In the genomic region with DNA sequence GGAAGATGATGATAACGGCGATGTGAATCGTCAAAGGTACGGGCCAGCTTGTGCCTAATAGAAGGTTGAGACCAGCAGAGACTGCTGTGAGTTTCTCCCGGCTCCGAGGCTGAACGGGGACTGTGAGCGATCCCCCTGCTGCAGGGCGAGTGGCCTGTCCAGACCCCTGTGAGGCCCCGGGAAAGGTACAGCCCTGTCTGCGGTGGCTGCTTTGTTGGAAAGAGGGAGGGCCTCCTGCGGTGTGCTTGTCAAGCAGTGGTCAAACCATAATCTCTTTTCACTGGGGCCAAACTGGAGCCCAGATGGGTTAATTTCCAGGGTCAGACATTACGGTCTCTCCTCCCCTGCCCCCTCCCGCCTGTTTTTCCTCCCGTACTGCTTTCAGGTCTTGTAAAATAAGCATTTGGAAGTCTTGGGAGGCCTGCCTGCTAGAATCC, we compare ENCODE assay signal across 2 cellular contexts.
TF ChIP-seq lines count a peak whose summit lies in the region.

No MANE protein-coding gene starts in this region.

TF ChIP-seq in HCT116, 20 proteins besides CTCF, POLR2A, EP300 and RAD21:
- TF ChIP-seq SIN3A (IDR thresholded peaks at IDR 0.05; ENCODE audit: low read depth): no peak
- TF ChIP-seq EGR1 (IDR thresholded peaks at IDR 0.05; ENCODE audit: low read depth): no peak
TF ChIP-seq in HCT116: peak in this region for 0.

TF ChIP-seq in K562, 482 proteins besides CTCF, POLR2A, EP300 and RAD21:
- TF ChIP-seq ZNF133 (CRISPR knock-in tag; IDR thresholded peaks at IDR 0.05): no peak
- TF ChIP-seq, protein P1, sequence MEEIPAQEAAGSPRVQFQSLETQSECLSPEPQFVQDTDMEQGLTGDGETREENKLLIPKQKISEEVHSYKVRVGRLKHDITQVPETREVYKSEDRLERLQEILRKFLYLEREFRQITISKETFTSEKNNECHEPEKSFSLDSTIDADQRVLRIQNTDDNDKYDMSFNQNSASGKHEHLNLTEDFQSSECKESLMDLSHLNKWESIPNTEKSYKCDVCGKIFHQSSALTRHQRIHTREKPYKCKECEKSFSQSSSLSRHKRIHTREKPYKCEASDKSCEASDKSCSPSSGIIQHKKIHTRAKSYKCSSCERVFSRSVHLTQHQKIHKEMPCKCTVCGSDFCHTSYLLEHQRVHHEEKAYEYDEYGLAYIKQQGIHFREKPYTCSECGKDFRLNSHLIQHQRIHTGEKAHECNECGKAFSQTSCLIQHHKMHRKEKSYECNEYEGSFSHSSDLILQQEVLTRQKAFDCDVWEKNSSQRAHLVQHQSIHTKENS (CRISPR knock-in tag; IDR thresholded peaks at IDR 0.05): no peak
- no peak for TF ChIP-seq MED1 (CRISPR knock-in tag; IDR thresholded peaks at IDR 0.05; ENCODE audit: borderline replicate concordance)
- TF ChIP-seq, protein P2, sequence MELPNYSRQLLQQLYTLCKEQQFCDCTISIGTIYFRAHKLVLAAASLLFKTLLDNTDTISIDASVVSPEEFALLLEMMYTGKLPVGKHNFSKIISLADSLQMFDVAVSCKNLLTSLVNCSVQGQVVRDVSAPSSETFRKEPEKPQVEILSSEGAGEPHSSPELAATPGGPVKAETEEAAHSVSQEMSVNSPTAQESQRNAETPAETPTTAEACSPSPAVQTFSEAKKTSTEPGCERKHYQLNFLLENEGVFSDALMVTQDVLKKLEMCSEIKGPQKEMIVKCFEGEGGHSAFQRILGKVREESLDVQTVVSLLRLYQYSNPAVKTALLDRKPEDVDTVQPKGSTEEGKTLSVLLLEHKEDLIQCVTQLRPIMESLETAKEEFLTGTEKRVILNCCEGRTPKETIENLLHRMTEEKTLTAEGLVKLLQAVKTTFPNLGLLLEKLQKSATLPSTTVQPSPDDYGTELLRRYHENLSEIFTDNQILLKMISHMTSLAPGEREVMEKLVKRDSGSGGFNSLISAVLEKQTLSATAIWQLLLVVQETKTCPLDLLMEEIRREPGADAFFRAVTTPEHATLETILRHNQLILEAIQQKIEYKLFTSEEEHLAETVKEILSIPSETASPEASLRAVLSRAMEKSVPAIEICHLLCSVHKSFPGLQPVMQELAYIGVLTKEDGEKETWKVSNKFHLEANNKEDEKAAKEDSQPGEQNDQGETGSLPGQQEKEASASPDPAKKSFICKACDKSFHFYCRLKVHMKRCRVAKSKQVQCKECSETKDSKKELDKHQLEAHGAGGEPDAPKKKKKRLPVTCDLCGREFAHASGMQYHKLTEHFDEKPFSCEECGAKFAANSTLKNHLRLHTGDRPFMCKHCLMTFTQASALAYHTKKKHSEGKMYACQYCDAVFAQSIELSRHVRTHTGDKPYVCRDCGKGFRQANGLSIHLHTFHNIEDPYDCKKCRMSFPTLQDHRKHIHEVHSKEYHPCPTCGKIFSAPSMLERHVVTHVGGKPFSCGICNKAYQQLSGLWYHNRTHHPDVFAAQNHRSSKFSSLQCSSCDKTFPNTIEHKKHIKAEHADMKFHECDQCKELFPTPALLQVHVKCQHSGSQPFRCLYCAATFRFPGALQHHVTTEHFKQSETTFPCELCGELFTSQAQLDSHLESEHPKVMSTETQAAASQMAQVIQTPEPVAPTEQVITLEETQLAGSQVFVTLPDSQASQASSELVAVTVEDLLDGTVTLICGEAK (IDR thresholded peaks at IDR 0.05): no peak
- TF ChIP-seq, protein P2 (CRISPR knock-in tag; IDR thresholded peaks at IDR 0.05): no peak
- TF ChIP-seq, protein P3, sequence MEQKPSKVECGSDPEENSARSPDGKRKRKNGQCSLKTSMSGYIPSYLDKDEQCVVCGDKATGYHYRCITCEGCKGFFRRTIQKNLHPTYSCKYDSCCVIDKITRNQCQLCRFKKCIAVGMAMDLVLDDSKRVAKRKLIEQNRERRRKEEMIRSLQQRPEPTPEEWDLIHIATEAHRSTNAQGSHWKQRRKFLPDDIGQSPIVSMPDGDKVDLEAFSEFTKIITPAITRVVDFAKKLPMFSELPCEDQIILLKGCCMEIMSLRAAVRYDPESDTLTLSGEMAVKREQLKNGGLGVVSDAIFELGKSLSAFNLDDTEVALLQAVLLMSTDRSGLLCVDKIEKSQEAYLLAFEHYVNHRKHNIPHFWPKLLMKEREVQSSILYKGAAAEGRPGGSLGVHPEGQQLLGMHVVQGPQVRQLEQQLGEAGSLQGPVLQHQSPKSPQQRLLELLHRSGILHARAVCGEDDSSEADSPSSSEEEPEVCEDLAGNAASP (IDR thresholded peaks at IDR 0.05): no peak
- no peak for TF ChIP-seq MCM3 (IDR thresholded peaks at IDR 0.05)
- TF ChIP-seq ZNF76 (CRISPR knock-in tag; IDR thresholded peaks at IDR 0.05; ENCODE audit: borderline replicate concordance): no peak
- TF ChIP-seq, protein P4, sequence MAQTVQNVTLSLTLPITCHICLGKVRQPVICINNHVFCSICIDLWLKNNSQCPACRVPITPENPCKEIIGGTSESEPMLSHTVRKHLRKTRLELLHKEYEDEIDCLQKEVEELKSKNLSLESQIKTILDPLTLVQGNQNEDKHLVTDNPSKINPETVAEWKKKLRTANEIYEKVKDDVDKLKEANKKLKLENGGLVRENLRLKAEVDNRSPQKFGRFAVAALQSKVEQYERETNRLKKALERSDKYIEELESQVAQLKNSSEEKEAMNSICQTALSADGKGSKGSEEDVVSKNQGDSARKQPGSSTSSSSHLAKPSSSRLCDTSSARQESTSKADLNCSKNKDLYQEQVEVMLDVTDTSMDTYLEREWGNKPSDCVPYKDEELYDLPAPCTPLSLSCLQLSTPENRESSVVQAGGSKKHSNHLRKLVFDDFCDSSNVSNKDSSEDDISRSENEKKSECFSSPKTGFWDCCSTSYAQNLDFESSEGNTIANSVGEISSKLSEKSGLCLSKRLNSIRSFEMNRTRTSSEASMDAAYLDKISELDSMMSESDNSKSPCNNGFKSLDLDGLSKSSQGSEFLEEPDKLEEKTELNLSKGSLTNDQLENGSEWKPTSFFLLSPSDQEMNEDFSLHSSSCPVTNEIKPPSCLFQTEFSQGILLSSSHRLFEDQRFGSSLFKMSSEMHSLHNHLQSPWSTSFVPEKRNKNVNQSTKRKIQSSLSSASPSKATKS (CRISPR knock-in tag; IDR thresholded peaks at IDR 0.05): no peak
- TF ChIP-seq NFE2 (IDR thresholded peaks at IDR 0.05; ENCODE audit: low read depth): no peak
- no peak for TF ChIP-seq SREBF2 (CRISPR knock-in tag; IDR thresholded peaks at IDR 0.05)
- TF ChIP-seq, protein P5, sequence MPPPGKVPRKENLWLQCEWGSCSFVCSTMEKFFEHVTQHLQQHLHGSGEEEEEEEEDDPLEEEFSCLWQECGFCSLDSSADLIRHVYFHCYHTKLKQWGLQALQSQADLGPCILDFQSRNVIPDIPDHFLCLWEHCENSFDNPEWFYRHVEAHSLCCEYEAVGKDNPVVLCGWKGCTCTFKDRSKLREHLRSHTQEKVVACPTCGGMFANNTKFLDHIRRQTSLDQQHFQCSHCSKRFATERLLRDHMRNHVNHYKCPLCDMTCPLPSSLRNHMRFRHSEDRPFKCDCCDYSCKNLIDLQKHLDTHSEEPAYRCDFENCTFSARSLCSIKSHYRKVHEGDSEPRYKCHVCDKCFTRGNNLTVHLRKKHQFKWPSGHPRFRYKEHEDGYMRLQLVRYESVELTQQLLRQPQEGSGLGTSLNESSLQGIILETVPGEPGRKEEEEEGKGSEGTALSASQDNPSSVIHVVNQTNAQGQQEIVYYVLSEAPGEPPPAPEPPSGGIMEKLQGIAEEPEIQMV (tag; conservative IDR thresholded peaks at IDR 0.05; ENCODE audit: low read depth): no peak
- no peak for TF ChIP-seq RFX5 (IDR thresholded peaks at IDR 0.05; ENCODE audit: low read depth, low read length)
- TF ChIP-seq COPS2 (conservative IDR thresholded peaks at IDR 0.05): no peak
- no peak for TF ChIP-seq ZNF311 (CRISPR knock-in tag; IDR thresholded peaks at IDR 0.05)
- TF ChIP-seq, protein P6, sequence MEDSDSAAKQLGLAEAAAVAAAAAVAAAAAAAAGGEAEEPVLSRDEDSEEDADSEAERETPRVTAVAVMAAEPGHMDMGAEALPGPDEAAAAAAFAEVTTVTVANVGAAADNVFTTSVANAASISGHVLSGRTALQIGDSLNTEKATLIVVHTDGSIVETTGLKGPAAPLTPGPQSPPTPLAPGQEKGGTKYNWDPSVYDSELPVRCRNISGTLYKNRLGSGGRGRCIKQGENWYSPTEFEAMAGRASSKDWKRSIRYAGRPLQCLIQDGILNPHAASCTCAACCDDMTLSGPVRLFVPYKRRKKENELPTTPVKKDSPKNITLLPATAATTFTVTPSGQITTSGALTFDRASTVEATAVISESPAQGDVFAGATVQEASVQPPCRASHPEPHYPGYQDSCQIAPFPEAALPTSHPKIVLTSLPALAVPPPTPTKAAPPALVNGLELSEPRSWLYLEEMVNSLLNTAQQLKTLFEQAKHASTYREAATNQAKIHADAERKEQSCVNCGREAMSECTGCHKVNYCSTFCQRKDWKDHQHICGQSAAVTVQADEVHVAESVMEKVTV (CRISPR knock-in tag; IDR thresholded peaks at IDR 0.05): no peak
- TF ChIP-seq ZNF444 (CRISPR knock-in tag; IDR thresholded peaks at IDR 0.05): no peak
- TF ChIP-seq, protein P7, sequence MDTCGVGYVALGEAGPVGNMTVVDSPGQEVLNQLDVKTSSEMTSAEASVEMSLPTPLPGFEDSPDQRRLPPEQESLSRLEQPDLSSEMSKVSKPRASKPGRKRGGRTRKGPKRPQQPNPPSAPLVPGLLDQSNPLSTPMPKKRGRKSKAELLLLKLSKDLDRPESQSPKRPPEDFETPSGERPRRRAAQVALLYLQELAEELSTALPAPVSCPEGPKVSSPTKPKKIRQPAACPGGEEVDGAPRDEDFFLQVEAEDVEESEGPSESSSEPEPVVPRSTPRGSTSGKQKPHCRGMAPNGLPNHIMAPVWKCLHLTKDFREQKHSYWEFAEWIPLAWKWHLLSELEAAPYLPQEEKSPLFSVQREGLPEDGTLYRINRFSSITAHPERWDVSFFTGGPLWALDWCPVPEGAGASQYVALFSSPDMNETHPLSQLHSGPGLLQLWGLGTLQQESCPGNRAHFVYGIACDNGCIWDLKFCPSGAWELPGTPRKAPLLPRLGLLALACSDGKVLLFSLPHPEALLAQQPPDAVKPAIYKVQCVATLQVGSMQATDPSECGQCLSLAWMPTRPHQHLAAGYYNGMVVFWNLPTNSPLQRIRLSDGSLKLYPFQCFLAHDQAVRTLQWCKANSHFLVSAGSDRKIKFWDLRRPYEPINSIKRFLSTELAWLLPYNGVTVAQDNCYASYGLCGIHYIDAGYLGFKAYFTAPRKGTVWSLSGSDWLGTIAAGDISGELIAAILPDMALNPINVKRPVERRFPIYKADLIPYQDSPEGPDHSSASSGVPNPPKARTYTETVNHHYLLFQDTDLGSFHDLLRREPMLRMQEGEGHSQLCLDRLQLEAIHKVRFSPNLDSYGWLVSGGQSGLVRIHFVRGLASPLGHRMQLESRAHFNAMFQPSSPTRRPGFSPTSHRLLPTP (IDR thresholded peaks at IDR 0.05; ENCODE audit: borderline replicate concordance, extremely low read depth, insufficient read length): no peak
- TF ChIP-seq, protein P8, sequence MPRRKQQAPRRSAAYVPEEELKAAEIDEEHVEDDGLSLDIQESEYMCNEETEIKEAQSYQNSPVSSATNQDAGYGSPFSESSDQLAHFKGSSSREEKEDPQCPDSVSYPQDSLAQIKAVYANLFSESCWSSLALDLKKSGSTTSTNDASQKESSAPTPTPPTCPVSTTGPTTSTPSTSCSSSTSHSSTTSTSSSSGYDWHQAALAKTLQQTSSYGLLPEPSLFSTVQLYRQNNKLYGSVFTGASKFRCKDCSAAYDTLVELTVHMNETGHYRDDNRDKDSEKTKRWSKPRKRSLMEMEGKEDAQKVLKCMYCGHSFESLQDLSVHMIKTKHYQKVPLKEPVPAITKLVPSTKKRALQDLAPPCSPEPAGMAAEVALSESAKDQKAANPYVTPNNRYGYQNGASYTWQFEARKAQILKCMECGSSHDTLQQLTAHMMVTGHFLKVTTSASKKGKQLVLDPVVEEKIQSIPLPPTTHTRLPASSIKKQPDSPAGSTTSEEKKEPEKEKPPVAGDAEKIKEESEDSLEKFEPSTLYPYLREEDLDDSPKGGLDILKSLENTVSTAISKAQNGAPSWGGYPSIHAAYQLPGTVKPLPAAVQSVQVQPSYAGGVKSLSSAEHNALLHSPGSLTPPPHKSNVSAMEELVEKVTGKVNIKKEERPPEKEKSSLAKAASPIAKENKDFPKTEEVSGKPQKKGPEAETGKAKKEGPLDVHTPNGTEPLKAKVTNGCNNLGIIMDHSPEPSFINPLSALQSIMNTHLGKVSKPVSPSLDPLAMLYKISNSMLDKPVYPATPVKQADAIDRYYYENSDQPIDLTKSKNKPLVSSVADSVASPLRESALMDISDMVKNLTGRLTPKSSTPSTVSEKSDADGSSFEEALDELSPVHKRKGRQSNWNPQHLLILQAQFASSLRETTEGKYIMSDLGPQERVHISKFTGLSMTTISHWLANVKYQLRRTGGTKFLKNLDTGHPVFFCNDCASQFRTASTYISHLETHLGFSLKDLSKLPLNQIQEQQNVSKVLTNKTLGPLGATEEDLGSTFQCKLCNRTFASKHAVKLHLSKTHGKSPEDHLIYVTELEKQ (CRISPR knock-in tag; IDR thresholded peaks at IDR 0.05): no peak
